2 cellular contexts compared by ENCODE assay signal in genomic region chr4:25064432-25064831, GRCh38.
TF ChIP-seq lines count a peak whose summit lies in the region.

No MANE protein-coding gene starts in this region.

TF ChIP-seq in GM12878, 131 proteins besides CTCF, POLR2A, EP300 and RAD21:
- TF ChIP-seq ZBTB40 (IDR thresholded peaks at IDR 0.05; ENCODE audit: borderline replicate concordance): peak; percentile 51; the same call in 1 of the 2 replicates

TF ChIP-seq in HepG2, 621 proteins besides CTCF, POLR2A, EP300 and RAD21:
- TF ChIP-seq ZBTB40 (IDR thresholded peaks at IDR 0.05): peak; percentile 68
- TF ChIP-seq ZBTB40 (CRISPR knock-in tag; IDR thresholded peaks at IDR 0.05): peak; percentile 97
